In genomic region chr1:204283711-204284651, GRCh38 we compare ENCODE assay signal across 2 cellular contexts.
A peak's percentile ranks its signal among the peaks of the same experiment; 100 is the strongest.
TF ChIP-seq lines count a peak whose summit lies in the region.

No MANE protein-coding gene starts in this region.

TF ChIP-seq in SK-N-SH, 30 proteins besides CTCF, POLR2A, EP300 and RAD21 (continued from another document):
- TF ChIP-seq IRF3 (IDR thresholded peaks at IDR 0.05; ENCODE audit: low read depth, low read length): no peak
- TF ChIP-seq FOSL2 (IDR thresholded peaks at IDR 0.05; ENCODE audit: borderline replicate concordance, low read depth): no peak
- TF ChIP-seq RCOR1 (IDR thresholded peaks at IDR 0.05; ENCODE audit: low read length): 0 out of 2 replicates have a peak, but pooled peaks have one; percentile 34
- TF ChIP-seq REST (IDR thresholded peaks at IDR 0.05; ENCODE audit: low read depth, low read length): no peak
- TF ChIP-seq FOXM1 (IDR thresholded peaks at IDR 0.05; ENCODE audit: low read depth): no peak
- no peak for TF ChIP-seq USF1 (IDR thresholded peaks at IDR 0.05; ENCODE audit: borderline replicate concordance, low read depth)
- peak; percentile 66 for TF ChIP-seq FOXJ3 (CRISPR knock-in tag; IDR thresholded peaks at IDR 0.05)
- TF ChIP-seq ELF1 (IDR thresholded peaks at IDR 0.05): no peak
- no peak for TF ChIP-seq TEAD4 (IDR thresholded peaks at IDR 0.05; ENCODE audit: borderline replicate concordance, insufficient read depth)
- peak; percentile 76 for TF ChIP-seq MXI1 (IDR thresholded peaks at IDR 0.05; ENCODE audit: low read depth, low read length)
- no peak for TF ChIP-seq POLR2AphosphoS5 (IDR thresholded peaks at IDR 0.05; ENCODE audit: low read depth, low read length)
- no peak for TF ChIP-seq MAX (IDR thresholded peaks at IDR 0.05; ENCODE audit: low read depth)

TF ChIP-seq in SK-N-SH treated with all-trans-retinoic acid at 6 μM for 48 hours, 23 proteins besides CTCF, POLR2A, EP300 and RAD21 (continued from another document):
- no peak for TF ChIP-seq TSHZ2 (CRISPR knock-in tag; IDR thresholded peaks at IDR 0.05)
- TF ChIP-seq TCF4 (CRISPR knock-in tag; IDR thresholded peaks at IDR 0.05; ENCODE audit: borderline replicate concordance): no peak
- no peak for TF ChIP-seq ISL1 (CRISPR knock-in tag; IDR thresholded peaks at IDR 0.05)
- no peak for TF ChIP-seq PATZ1 (CRISPR knock-in tag; IDR thresholded peaks at IDR 0.05; ENCODE audit: borderline replicate concordance)
- TF ChIP-seq GLIS3 (CRISPR knock-in tag; IDR thresholded peaks at IDR 0.05): no peak
- no peak for TF ChIP-seq ZC3H10 (CRISPR knock-in tag; IDR thresholded peaks at IDR 0.05)
- TF ChIP-seq CSRNP3 (CRISPR knock-in tag; IDR thresholded peaks at IDR 0.05): no peak
- no peak for TF ChIP-seq ZNF8 (CRISPR knock-in tag; IDR thresholded peaks at IDR 0.05)
- no peak for TF ChIP-seq ZFP3 (CRISPR knock-in tag; IDR thresholded peaks at IDR 0.05)
- no peak for TF ChIP-seq RARB (CRISPR knock-in tag; IDR thresholded peaks at IDR 0.05)
- TF ChIP-seq BACH2 (CRISPR knock-in tag; IDR thresholded peaks at IDR 0.05; ENCODE audit: borderline replicate concordance): no peak
- no peak for TF ChIP-seq ESRRG (CRISPR knock-in tag; IDR thresholded peaks at IDR 0.05)
- TF ChIP-seq POU6F1 (CRISPR knock-in tag; IDR thresholded peaks at IDR 0.05; ENCODE audit: borderline replicate concordance, low read depth): no peak
- TF ChIP-seq CREB5 (CRISPR knock-in tag; IDR thresholded peaks at IDR 0.05; ENCODE audit: low read depth): no peak
- TF ChIP-seq OSR1 (CRISPR knock-in tag; IDR thresholded peaks at IDR 0.05): no peak
